ENCODE assay signal across 10 cellular contexts in genomic region chr5:159444441-159445082, GRCh38.
DNase-seq lines count a peak whose midpoint lies in the region; ATAC-seq and TF ChIP-seq lines count a peak whose summit lies in the region.
"Had no signal": no experiment of that assay in that cellular context is flagged by ENCODE, and none has a peak within 500 bp of the region (broad histone marks: within the 10 kb centered on the region; RNA-seq: fewer than 3 reads in every experiment).

No MANE protein-coding gene starts in this region.

- no peaks in the 10 kb centered on the region for H3K36me3 Mint-ChIP-seq in activated CD4-positive, alpha-beta memory T cell treated with anti-CD3 and anti-CD28 coated beads, Interleukin-2, amount 10 ng/mL, durations not matched to agents 7 days and 5 days (ENCODE audit: low read depth)
- H3K36me3 Mint-ChIP-seq: naive B cell had no signal

- H3K9me3 Mint-ChIP-seq in activated CD4-positive, alpha-beta memory T cell treated with anti-CD3 and anti-CD28 coated beads, Interleukin-2, amount 10 ng/mL, durations not matched to agents 7 days and 5 days = no peaks in the 10 kb centered on the region

- DNase-seq in Caki2 (ENCODE audit: low read depth) (peak; percentile 89), NCI-H2081 treated with DMSO at 0.1 percent for 48 hours (lab: John Stamatoyannopoulos, UW) (peak; percentile 13), body of pancreas (no peak)
- no peak for DNase-seq in effector CD4-positive, alpha-beta T cell
- DNase-seq in activated CD4-positive, alpha-beta memory T cell treated with anti-CD3 and anti-CD28 coated beads, Interleukin-2, amount 10 ng/mL, durations not matched to agents 7 days and 5 days = no peak
- no peak for DNase-seq in stimulated activated CD4-positive, alpha-beta T cell treated with anti-CD3 and anti-CD28 coated beads, Interleukin-2, amount 100 ng/mL, for 24 hours
- DNase-seq: naive B cell had no signal

- TF ChIP-seq RAD21 in liver (IDR thresholded peaks at IDR 0.05) = peak; percentile 89 to 90

- CTCF ChIA-PET in activated CD4-positive, alpha-beta memory T cell treated with anti-CD3 and anti-CD28 coated beads, Interleukin-2, amount 10 ng/mL, durations not matched to agents 7 days and 5 days (lab: Charles Lee) = interaction anchor here (0.6 to 5.1 kb wide), 8 partner anchors 10 to 542 kb away, joined by 3 to 27 read pairs (median 4); no protein-coding TSS in a partner anchor

- H3K27ac ChIP-seq in body of pancreas (no peak overlapping the region), liver (ENCODE audit: low read depth in 1 of 2, low read length in 2 of 2) (no peak overlapping the region)
- H3K27ac ChIP-seq: SK-N-MC had no signal

- H3K9ac ChIP-seq in liver (ENCODE audit: low read depth in 1 of 2, low read length in 2 of 2) = no peak overlapping the region

- H3K4me3 ChIP-seq in body of pancreas (no peak overlapping the region), liver (ENCODE audit: low read depth in 1 of 3, low read length in 3 of 3) (no peak overlapping the region)
- H3K4me3 ChIP-seq: SK-N-MC had no signal

- WGBS in body of pancreas, 2 donors = 38 to 47% methylated on average over 6 of the region's 6 CpGs
- 51% methylated on average over 6 of the region's 6 CpGs for WGBS in liver

- POLR2A ChIA-PET in activated CD4-positive, alpha-beta memory T cell treated with anti-CD3 and anti-CD28 coated beads, Interleukin-2, amount 10 ng/mL, durations not matched to agents 7 days and 5 days (lab: Charles Lee) = interaction anchor here (0.9 to 1.3 kb wide), 2 partner anchors 22 to 543 kb away, joined by 3 to 4 read pairs; no protein-coding TSS in a partner anchor

- peaks cover 59% of the 10 kb centered on the region for H3K27me3 Mint-ChIP-seq in activated CD4-positive, alpha-beta memory T cell treated with anti-CD3 and anti-CD28 coated beads, Interleukin-2, amount 10 ng/mL, durations not matched to agents 7 days and 5 days

- H3K27me3 ChIP-seq in body of pancreas (no peaks in the 10 kb centered on the region), liver (ENCODE audit: control insufficient read depth in 4 of 4, insufficient read depth in 4 of 4, low read length in 3 of 4) (no peaks in the 10 kb centered on the region)

- in situ Hi-C loops in Caki2 (cut with HindIII; ENCODE audit: low pct_unique_long_range_greater_than_20kb, low sequenced_read_pairs) = loop anchor here (25.0 kb wide), 1 partner anchor 468 kb away; the partner anchor contains the start of gene ADRA1B

- no peaks in the 10 kb centered on the region for H3K9me3 ChIP-seq in body of pancreas
- no peaks in the 10 kb centered on the region for H3K9me3 ChIP-seq in liver (ENCODE audit: control insufficient read depth in 4 of 4, low read length in 3 of 4)

- H3K4me1 ChIP-seq in body of pancreas (no peaks in the 10 kb centered on the region), liver (ENCODE audit: control insufficient read depth in 4 of 4, insufficient read depth in 4 of 4, low read length in 3 of 4) (no peaks in the 10 kb centered on the region)

- TF ChIP-seq POLR2A in body of pancreas (IDR thresholded peaks at IDR 0.05) = no peak

- no peaks in the 10 kb centered on the region for H3K36me3 ChIP-seq in body of pancreas (replicated peaks in 1 of 2; ENCODE audit: insufficient read depth in 1 of 2, low read depth in 2 of 2)
- H3K36me3 ChIP-seq in liver (ENCODE audit: control insufficient read depth in 4 of 4, insufficient read depth in 3 of 4, low read depth in 1 of 4, low read length in 3 of 4) = no peaks in the 10 kb centered on the region

- no peak overlapping the region for H3K27ac Mint-ChIP-seq in activated CD4-positive, alpha-beta memory T cell treated with anti-CD3 and anti-CD28 coated beads, Interleukin-2, amount 10 ng/mL, durations not matched to agents 7 days and 5 days

- ATAC-seq in GM18909 (IDR thresholded peaks at IDR 0.05; ENCODE audit: poor library complexity, unreplicated experiment) (peak; percentile 63), body of pancreas (no peak)

- H3K4me1 Mint-ChIP-seq in activated CD4-positive, alpha-beta memory T cell treated with anti-CD3 and anti-CD28 coated beads, Interleukin-2, amount 10 ng/mL, durations not matched to agents 7 days and 5 days = peaks cover 7% of the 10 kb centered on the region

- intact Hi-C loops in body of pancreas (cut with DNase I) = loop anchor here (10.0 kb wide), 1 partner anchor 540 kb away; no protein-coding TSS in a partner anchor

- no peak overlapping the region for H3K4me3 Mint-ChIP-seq in activated CD4-positive, alpha-beta memory T cell treated with anti-CD3 and anti-CD28 coated beads, Interleukin-2, amount 10 ng/mL, durations not matched to agents 7 days and 5 days
- H3K4me3 Mint-ChIP-seq: naive B cell had no signal

- TF ChIP-seq CTCF in body of pancreas (IDR thresholded peaks at IDR 0.05) (peak in 4 of 7 experiments; percentile 28 to 49 (median 44)), liver (IDR thresholded peaks at IDR 0.05; ENCODE audit: low read depth, low read length, missing input control) (peak; percentile 53)

TF ChIP-seq in liver, 16 proteins besides CTCF, POLR2A, EP300 and RAD21:
- TF ChIP-seq JUND (IDR thresholded peaks at IDR 0.05) = no peak
- TF ChIP-seq MAX (IDR thresholded peaks at IDR 0.05) = no peak
- TF ChIP-seq ATF3 (IDR thresholded peaks at IDR 0.05) = no peak
- no peak for TF ChIP-seq REST (IDR thresholded peaks at IDR 0.05)
- TF ChIP-seq TAF1 (conservative IDR thresholded peaks at IDR 0.05) = no peak
- no peak for TF ChIP-seq GABPA (IDR thresholded peaks at IDR 0.05 in 1 of 2, conservative IDR thresholded peaks at IDR 0.05 in 1 of 2)
- TF ChIP-seq YY1 (IDR thresholded peaks at IDR 0.05) = no peak
- no peak for TF ChIP-seq FOXA1 (IDR thresholded peaks at IDR 0.05)
- TF ChIP-seq RXRA (IDR thresholded peaks at IDR 0.05) = no peak
- no peak for TF ChIP-seq EGR1 (IDR thresholded peaks at IDR 0.05; ENCODE audit: low read depth in 2 of 2)

Comparison
In these comparisons a context has a peak if more than half of its experiments do, and no peak if none do; other contexts are left out.
1. DNase-seq: peak in Caki2 (single experiment) and NCI-H2081 treated with DMSO at 0.1 percent for 48 hours (single experiment); none in body of pancreas (0 of 4), effector CD4-positive, alpha-beta T cell (single experiment), activated CD4-positive, alpha-beta memory T cell treated with anti-CD3 and anti-CD28 coated beads, Interleukin-2, amount 10 ng/mL, durations not matched to agents 7 days and 5 days (single experiment) and stimulated activated CD4-positive, alpha-beta T cell treated with anti-CD3 and anti-CD28 coated beads, Interleukin-2, amount 100 ng/mL, for 24 hours (0 of 2).